8 cellular contexts compared by ENCODE assay signal in the genomic region with DNA sequence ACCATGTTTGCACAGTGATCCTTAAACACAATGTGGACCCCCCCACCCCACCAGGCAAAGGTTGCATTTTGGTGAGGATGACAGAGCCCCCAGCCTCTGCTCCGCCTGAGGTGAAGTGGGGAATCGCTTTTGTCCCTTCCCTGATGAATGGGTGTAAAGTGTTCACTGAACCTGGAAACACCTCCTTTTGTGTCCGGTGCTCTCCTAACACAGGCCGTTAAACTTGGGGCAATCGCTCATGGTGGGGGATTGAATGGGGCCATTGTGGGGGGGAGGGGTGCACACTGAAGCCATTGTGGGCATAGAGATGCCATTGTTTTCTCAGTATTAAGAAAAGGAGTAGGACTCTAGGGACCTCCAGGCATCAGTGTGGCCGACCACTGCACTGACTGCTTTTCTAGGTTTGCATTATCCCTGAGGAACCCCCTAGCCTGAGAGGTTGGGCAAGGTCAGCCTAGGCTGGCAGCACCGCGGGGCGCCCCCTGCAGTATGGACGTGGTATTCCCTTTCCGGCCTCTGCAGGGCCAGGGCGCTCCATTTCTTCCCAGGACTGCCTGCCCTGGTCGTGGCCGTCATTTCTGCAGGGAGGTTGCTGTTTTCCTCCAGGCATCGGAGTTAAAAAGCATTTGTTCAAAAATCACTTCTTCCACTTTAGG.
DNase-seq lines count a peak whose midpoint lies in the region; ATAC-seq, FAIRE-seq and TF ChIP-seq lines count a peak whose summit lies in the region.

No MANE protein-coding gene starts in this region.

- BruUV-seq in OCI-LY7 (replicated peaks; lab: Mats Ljungman, UMichigan): no TSS peak

- H3K27me3 ChIP-seq in colonic mucosa: no peaks in the 10 kb centered on the region

- H3K9ac ChIP-seq in colonic mucosa (ENCODE audit: low read depth in 2 of 2, low read length in 2 of 2): no peak overlapping the region

- H3K27ac ChIP-seq in OCI-LY7 (ENCODE audit: low read depth, low read length, poor library complexity, severe bottlenecking): no peak overlapping the region
- H3K27ac ChIP-seq in colonic mucosa: no peak overlapping the region

- H3K79me2 ChIP-seq in OCI-LY7 (ENCODE audit: insufficient read depth, low read depth, low read length): no peaks in the 10 kb centered on the region

- TF ChIP-seq CTCF in GM13977 (IDR thresholded peaks at IDR 0.05; ENCODE audit: extremely low read depth, insufficient read depth, missing control alignments): peak; percentile 57
- peak; percentile 76 for TF ChIP-seq CTCF in OCI-LY7 (conservative IDR thresholded peaks at IDR 0.05; ENCODE audit: low read length)
- peak; percentile 48 for TF ChIP-seq CTCF in colonic mucosa (IDR thresholded peaks at IDR 0.05)
- peak; percentile 57 for TF ChIP-seq CTCF in osteocyte (IDR thresholded peaks at IDR 0.05)

- H3K36me3 Mint-ChIP-seq in osteocyte (ENCODE audit: unreplicated experiment): peaks cover 18% of the 10 kb centered on the region

- H3K9me3 ChIP-seq in OCI-LY7 (ENCODE audit: low read length) (no peaks in the 10 kb centered on the region), colonic mucosa (no peaks in the 10 kb centered on the region)

- H4K20me1 ChIP-seq in OCI-LY7 (ENCODE audit: insufficient read depth, low read length): no peaks in the 10 kb centered on the region

- H3K9me3 Mint-ChIP-seq in osteocyte (ENCODE audit: unreplicated experiment): no peaks in the 10 kb centered on the region

- in situ Hi-C loops in GM13977 (cut with MboI; ENCODE audit: low pct_unique_long_range_greater_than_20kb, low sequenced_read_pairs, unreplicated experiment): no loop called here

- no peak overlapping the region for H3K27ac Mint-ChIP-seq in osteocyte (ENCODE audit: unreplicated experiment)

- no peak overlapping the region for H2AFZ ChIP-seq in OCI-LY7 (ENCODE audit: low read length)

- H3K4me3 ChIP-seq in OCI-LY7 (ENCODE audit: low read depth, low read length, poor library complexity, severe bottlenecking) (no peak overlapping the region), colonic mucosa (no peak overlapping the region)

- no peak for FAIRE-seq in RCC 7860 (lab: Jason Lieb, UNC)

- peaks cover 38% of the 10 kb centered on the region for H3K4me1 Mint-ChIP-seq in osteocyte (ENCODE audit: unreplicated experiment)

- H3K4me2 ChIP-seq in OCI-LY7 (ENCODE audit: low read length): no peak overlapping the region

- POLR2A ChIA-PET in OCI-LY7 (lab: Charles Lee): no interaction called here

- H3K36me3 ChIP-seq in OCI-LY7 (ENCODE audit: insufficient read depth, low read length) (no peaks in the 10 kb centered on the region), colonic mucosa (no peaks in the 10 kb centered on the region)

- no peak overlapping the region for H3K4me3 Mint-ChIP-seq in osteocyte (ENCODE audit: unreplicated experiment)

- DNase-seq in GM13977 (ENCODE audit: low spot score) (peak; percentile 13), OCI-LY7 (ENCODE audit: low spot score) (peak; percentile 7), colonic mucosa (peak; percentile 50), osteocyte (ENCODE audit: extremely low spot score, unreplicated experiment) (no peak), RCC 7860 (ENCODE audit: low spot score) (no peak), H4 (ENCODE audit: low spot score) (no peak), amniotic stem cell (lab: John Stamatoyannopoulos, UW) (no peak)

- intact Hi-C loops in OCI-LY7 (cut with micrococcal nuclease; ENCODE audit: unreplicated experiment): no loop called here
- intact Hi-C loops in colonic mucosa (cut with DNase I): no loop called here

- H3K27me3 Mint-ChIP-seq in osteocyte (ENCODE audit: unreplicated experiment): no peaks in the 10 kb centered on the region

- H3K4me1 ChIP-seq in OCI-LY7 (ENCODE audit: insufficient read depth, low read length, poor library complexity, severe bottlenecking) (no peaks in the 10 kb centered on the region), colonic mucosa (no peaks in the 10 kb centered on the region)

- ATAC-seq in GM18519 (IDR thresholded peaks at IDR 0.05; ENCODE audit: low FRiP score, unreplicated experiment): no peak

- no peaks in the 10 kb centered on the region for H3K9me2 ChIP-seq in OCI-LY7 (ENCODE audit: insufficient read depth, low read length)

- CTCF ChIA-PET in OCI-LY7 (lab: Charles Lee; ENCODE audit: unreplicated experiment): no interaction called here

Comparison
In these comparisons a context has a peak if more than half of its experiments do, and no peak if none do; other contexts are left out.
1. DNase-seq: peak in GM13977 (single experiment), OCI-LY7 (single experiment) and colonic mucosa (single experiment); none in osteocyte (single experiment), RCC 7860 (single experiment), H4 (single experiment) and amniotic stem cell (single experiment).
2. Peak in every context shown above with its lines, with median percentiles within 50 percentile points of each other: CTCF ChIP-seq.